In genomic region chr9:133948138-133948537, GRCh38 we compare ENCODE assay signal across 21 cellular contexts. TPM values are rescaled to one million over a fixed set of nuclear protein-coding genes. Genes with fewer than 3 reads are reported as not detected.
DNase-seq lines count a peak whose midpoint lies in the region; ATAC-seq and TF ChIP-seq lines count a peak whose summit lies in the region.
"Had no signal": no experiment of that assay in that cellular context is flagged by ENCODE, and none has a peak within 500 bp of the region (broad histone marks: within the 10 kb centered on the region; RNA-seq: fewer than 3 reads in every experiment).

No MANE protein-coding gene starts in this region.

- no peaks in the 10 kb centered on the region for H3K27me3 ChIP-seq in aorta (ENCODE audit: control insufficient read depth in 1 of 2, insufficient read depth in 2 of 2, low read length in 1 of 2)
- no peaks in the 10 kb centered on the region for H3K27me3 ChIP-seq in H7 (ENCODE audit: control insufficient read depth, insufficient read depth, low read length)
- H3K27me3 ChIP-seq: heart right ventricle, tibial artery had no signal

- H3K36me3 Mint-ChIP-seq in nephron progenitor cell (ENCODE audit: low read depth) = no peaks in the 10 kb centered on the region
- H3K36me3 Mint-ChIP-seq: activated CD4-positive, alpha-beta memory T cell treated with anti-CD3 and anti-CD28 coated beads for 36 hours; activated naive CD8-positive, alpha-beta T cell treated with anti-CD3 and anti-CD28 coated beads for 36 hours had no signal

- ATAC-seq in Right ventricle myocardium inferior (no peak), aorta (ENCODE audit: low FRiP score) (no peak)
- ATAC-seq: Panc1 had no signal

- H3K36me3 ChIP-seq in aorta (ENCODE audit: control insufficient read depth in 1 of 2, insufficient read depth in 2 of 2, low read length in 1 of 2) (no peaks in the 10 kb centered on the region), H7 (replicated peaks; ENCODE audit: control insufficient read depth, insufficient read depth, low read length) (no peaks in the 10 kb centered on the region; the same call in none of the 2 replicates)
- H3K36me3 ChIP-seq: HAP-1, heart right ventricle, tibial artery had no signal

- H3K27ac ChIP-seq in aorta (ENCODE audit: low read depth in 1 of 2, low read length in 2 of 2) = no peak overlapping the region
- H3K27ac ChIP-seq: heart right ventricle, tibial artery had no signal

- H3K4me1 Mint-ChIP-seq in nephron progenitor cell = peaks cover 67% of the 10 kb centered on the region
- H3K4me1 Mint-ChIP-seq: activated naive CD8-positive, alpha-beta T cell treated with anti-CD3 and anti-CD28 coated beads for 36 hours had no signal

- no peaks in the 10 kb centered on the region for H3K4me1 ChIP-seq in aorta (ENCODE audit: control insufficient read depth in 1 of 2, insufficient read depth in 2 of 2, low read length in 2 of 2)
- H3K4me1 ChIP-seq: HAP-1, tibial artery had no signal

- no peak overlapping the region for H3K4me3 Mint-ChIP-seq in nephron progenitor cell
- H3K4me3 Mint-ChIP-seq: activated CD4-positive, alpha-beta memory T cell treated with anti-CD3 and anti-CD28 coated beads for 36 hours; activated naive CD8-positive, alpha-beta T cell treated with anti-CD3 and anti-CD28 coated beads for 36 hours; CD4-positive, alpha-beta T cell had no signal

- no peaks in the 10 kb centered on the region for H3K9me3 ChIP-seq in aorta (ENCODE audit: control insufficient read depth, low read length)
- H3K9me3 ChIP-seq: HAP-1, heart right ventricle, tibial artery had no signal

- no peak for TF ChIP-seq CTCF in nephron progenitor cell (IDR thresholded peaks at IDR 0.05)

- DNase-seq in Right ventricle myocardium inferior (ENCODE audit: missing footprints) (peak; percentile 47), cardiac septum (ENCODE audit: low spot score) (no peak), glomerular endothelial cell (ENCODE audit: extremely low read depth, low read depth, low spot score) (peak; percentile 50), nephron progenitor cell (peak; percentile 4), aorta (peak; percentile 36 to 69), H7 (no peak), NCI-H446 treated with DMSO at 0.1 percent for 48 hours (lab: John Stamatoyannopoulos, UW) (no peak)
- DNase-seq in activated CD4-positive, alpha-beta T cell treated with anti-CD3 and anti-CD28 coated beads for 48 hours = no peak
- DNase-seq: activated CD4-positive, alpha-beta memory T cell treated with anti-CD3 and anti-CD28 coated beads for 36 hours; activated naive CD8-positive, alpha-beta T cell treated with anti-CD3 and anti-CD28 coated beads for 36 hours; activated T-cell treated with anti-CD3 and anti-CD28 coated beads, Interleukin-2, amount 50 U/mL, for 1 hour; CD4-positive, alpha-beta T cell; central memory CD4-positive, alpha-beta T cell; effector CD4-positive, alpha-beta T cell; heart right ventricle; midbrain; SW 1271; tibial artery had no signal

- 86 to 96% methylated on average over 18 of the region's 18 CpGs for WGBS in aorta, 2 donors

- H3K27me3 Mint-ChIP-seq in nephron progenitor cell (ENCODE audit: low read depth, poor library complexity) = peaks cover 10% of the 10 kb centered on the region
- H3K27me3 Mint-ChIP-seq: activated CD4-positive, alpha-beta memory T cell treated with anti-CD3 and anti-CD28 coated beads for 36 hours; activated naive CD8-positive, alpha-beta T cell treated with anti-CD3 and anti-CD28 coated beads for 36 hours; CD4-positive, alpha-beta T cell had no signal

- no peaks in the 10 kb centered on the region for H3K9me3 Mint-ChIP-seq in nephron progenitor cell
- H3K9me3 Mint-ChIP-seq: activated CD4-positive, alpha-beta memory T cell treated with anti-CD3 and anti-CD28 coated beads for 36 hours; activated naive CD8-positive, alpha-beta T cell treated with anti-CD3 and anti-CD28 coated beads for 36 hours; CD4-positive, alpha-beta T cell had no signal

- H3K4me3 ChIP-seq in aorta (ENCODE audit: low read length in 2 of 2) (no peak overlapping the region), H7 (ENCODE audit: insufficient read depth, low read depth, low read length) (no peak overlapping the region)
- H3K4me3 ChIP-seq: HAP-1, heart right ventricle, smooth muscle cell, tibial artery had no signal

- intact Hi-C loops in Right ventricle myocardium inferior (cut with DNase I) = loop anchor here (5.0 kb wide), 1 partner anchor 44 kb away; the partner anchor contains the start of gene VAV2
- intact Hi-C loops in cardiac septum (cut with DNase I) = no loop called here
- intact Hi-C loops in aorta (cut with DNase I) = no loop called here

- peak overlapping the region; percentile 93 for H3K27ac Mint-ChIP-seq in nephron progenitor cell
- H3K27ac Mint-ChIP-seq: activated CD4-positive, alpha-beta memory T cell treated with anti-CD3 and anti-CD28 coated beads for 36 hours; activated naive CD8-positive, alpha-beta T cell treated with anti-CD3 and anti-CD28 coated beads for 36 hours; CD4-positive, alpha-beta T cell had no signal

RNA-seq across cellular contexts. Expression of gene VAV2, which starts 44.0 kb away (rescaled TPM):
- total RNA-seq in Right ventricle myocardium inferior (7.6 TPM), cardiac septum (8.1 TPM), glomerular endothelial cell (24.8 and 33.7 TPM in 2 replicates), aorta (10 to 100 TPM; 12.0 to 25.4 TPM)
- polyA plus RNA-seq in aorta = 10 to 100 TPM in 1 of 2 donors, 1 to 10 TPM in 1; 9.0 to 11.6 TPM
- 17.7 and 26.9 TPM in 2 replicates for total RNA-seq in H7 (2014; rRNA removed; shearing (Covaris generic))

Comparison
In these comparisons a context has a peak if more than half of its experiments do, and no peak if none do; other contexts are left out.
1. DNase-seq: peak in Right ventricle myocardium inferior (single experiment), glomerular endothelial cell (single experiment), nephron progenitor cell (single experiment) and aorta (2 of 2); none in cardiac septum (single experiment), H7 (single experiment), NCI-H446 treated with DMSO at 0.1 percent for 48 hours (single experiment) and activated CD4-positive, alpha-beta T cell treated with anti-CD3 and anti-CD28 coated beads for 48 hours (single experiment).